ENCODE assay signal across 12 cellular contexts in genomic region chr4:108109997-108110416, GRCh38. TPM values are rescaled to one million over a fixed set of nuclear protein-coding genes. Genes with fewer than 3 reads are reported as not detected.
A peak's percentile ranks its signal among the peaks of the same experiment; 100 is the strongest.
DNase-seq lines count a peak whose midpoint lies in the region; ATAC-seq, FAIRE-seq and TF ChIP-seq lines count a peak whose summit lies in the region.
"Had no signal": no experiment of that assay in that cellular context is flagged by ENCODE, and none has a peak within 500 bp of the region (broad histone marks: within the 10 kb centered on the region; RNA-seq: fewer than 3 reads in every experiment).

No MANE protein-coding gene starts in this region.

- no peaks in the 10 kb centered on the region for H3K9me3 Mint-ChIP-seq in activated T-helper 17 cell treated with anti-CD3 and anti-CD28 coated beads, Interleukin-2, amount 50 U/mL, for 72 hours
- H3K9me3 Mint-ChIP-seq in type B pancreatic cell = no peaks in the 10 kb centered on the region
- H3K9me3 Mint-ChIP-seq: neural crest cell had no signal

- H3K27me3 Mint-ChIP-seq in activated T-helper 17 cell treated with anti-CD3 and anti-CD28 coated beads, Interleukin-2, amount 50 U/mL, for 72 hours = no peaks in the 10 kb centered on the region
- peaks cover 30% of the 10 kb centered on the region for H3K27me3 Mint-ChIP-seq in type B pancreatic cell

- H3K4me1 Mint-ChIP-seq in activated T-helper 17 cell treated with anti-CD3 and anti-CD28 coated beads, Interleukin-2, amount 50 U/mL, for 72 hours = peaks cover 77% of the 10 kb centered on the region
- H3K4me1 Mint-ChIP-seq in type B pancreatic cell (ENCODE audit: unreplicated experiment) = peaks cover 39% of the 10 kb centered on the region

- peak; percentile 75 for FAIRE-seq in GM18507 (lab: Jason Lieb, UNC)

- H3K36me3 Mint-ChIP-seq in activated T-helper 17 cell treated with anti-CD3 and anti-CD28 coated beads, Interleukin-2, amount 50 U/mL, for 72 hours (ENCODE audit: low read depth) = peaks cover 51% of the 10 kb centered on the region
- H3K36me3 Mint-ChIP-seq in type B pancreatic cell = peaks cover 7% of the 10 kb centered on the region

- no peak for DNase-seq in GM18507 (ENCODE audit: extremely low spot score, insufficient read length, low read depth)
- peak; percentile 36 for DNase-seq in GM20000 (ENCODE audit: low spot score)
- DNase-seq in iPS-NIHi11 (ENCODE audit: low spot score) = no peak
- no peak for DNase-seq in type B pancreatic cell (ENCODE audit: extremely low spot score, unreplicated experiment)
- DNase-seq in DMS 273 (lab: John Stamatoyannopoulos, UW; ENCODE audit: unreplicated experiment) = no peak
- no peak for DNase-seq in NCI-H1694 (lab: John Stamatoyannopoulos, UW)
- DNase-seq: activated CD4-positive, alpha-beta T cell treated with anti-CD3 and anti-CD28 coated beads for 48 hours; hippocampal formation; NCI-H774 had no signal

- H3K27ac Mint-ChIP-seq in activated T-helper 17 cell treated with anti-CD3 and anti-CD28 coated beads, Interleukin-2, amount 50 U/mL, for 72 hours = peak overlapping the region; percentile 89
- no peak overlapping the region for H3K27ac Mint-ChIP-seq in type B pancreatic cell

- H3K4me3 Mint-ChIP-seq in activated T-helper 17 cell treated with anti-CD3 and anti-CD28 coated beads, Interleukin-2, amount 50 U/mL, for 72 hours = peak overlapping the region; percentile 78
- H3K4me3 Mint-ChIP-seq in type B pancreatic cell = no peak overlapping the region
- H3K4me3 Mint-ChIP-seq: neural crest cell had no signal

- ATAC-seq in HG03064 (IDR thresholded peaks at IDR 0.05; ENCODE audit: low read depth, unreplicated experiment) = peak; percentile 87
- peak; percentile 8 for ATAC-seq in activated T-helper 17 cell treated with anti-CD3 and anti-CD28 coated beads, Interleukin-2, amount 50 U/mL, for 72 hours (replicated peaks)

- TF ChIP-seq CTCF in GM20000 (IDR thresholded peaks at IDR 0.05; ENCODE audit: extremely low read depth, missing control alignments) = no peak
- no peak for TF ChIP-seq CTCF in type B pancreatic cell (conservative IDR thresholded peaks at IDR 0.05)

RNA-seq across cellular contexts. Expression of gene LEF1, which starts 58.7 kb away (rescaled TPM):
- total RNA-seq in activated T-helper 17 cell treated with anti-CD3 and anti-CD28 coated beads, Interleukin-2, amount 50 U/mL, for 72 hours = 10 to 100 TPM; 73.4 to 93.4 TPM
- total RNA-seq in type B pancreatic cell (ENCODE audit: low replicate concordance) = 14.1 and 66.1 TPM in 2 replicates
